In genomic region chr2:232268631-232269030, GRCh38 we compare ENCODE assay signal across 24 cellular contexts.
DNase-seq lines count a peak whose midpoint lies in the region; ATAC-seq, FAIRE-seq and TF ChIP-seq lines count a peak whose summit lies in the region.
"Had no signal": no experiment of that assay in that cellular context is flagged by ENCODE, and none has a peak within 500 bp of the region (broad histone marks: within the 10 kb centered on the region; RNA-seq: fewer than 3 reads in every experiment).

No MANE protein-coding gene starts in this region.

- no peaks in the 10 kb centered on the region for H3K27me3 Mint-ChIP-seq in naive thymus-derived CD8-positive, alpha-beta T cell
- H3K27me3 Mint-ChIP-seq in activated CD4-positive, alpha-beta memory T cell treated with anti-CD3 and anti-CD28 coated beads, Interleukin-2, amount 10 ng/mL, durations not matched to agents 7 days and 5 days: no peaks in the 10 kb centered on the region
- H3K27me3 Mint-ChIP-seq: CD4-positive, alpha-beta memory T cell; CD4-positive, CD25-positive, alpha-beta regulatory T cell had no signal

- H3K4me3 ChIP-seq in OCI-LY3 (ENCODE audit: low read length): no peak overlapping the region
- no peak overlapping the region for H3K4me3 ChIP-seq in bronchial epithelial cell (ENCODE audit: low read depth, low read length)
- H3K4me3 ChIP-seq in mesendoderm (ENCODE audit: low read length): no peak overlapping the region
- H3K4me3 ChIP-seq: BLaER1 had no signal

- CTCF ChIA-PET in activated CD4-positive, alpha-beta memory T cell treated with anti-CD3 and anti-CD28 coated beads, Interleukin-2, amount 10 ng/mL, durations not matched to agents 7 days and 5 days (lab: Charles Lee): interaction anchor here (0.9 kb wide), 1 partner anchor 24 kb away, joined by 4 read pairs; no protein-coding TSS in a partner anchor

- H3K4me2 ChIP-seq in OCI-LY3 (ENCODE audit: low read length) (peak overlapping the region; percentile 40), mesendoderm (ENCODE audit: low read length) (no peak overlapping the region)
- H3K4me2 ChIP-seq: BLaER1 had no signal

- no peak for TF ChIP-seq CTCF in OCI-LY3 (IDR thresholded peaks at IDR 0.05; ENCODE audit: low read depth, low read length)
- no peak for TF ChIP-seq CTCF in bronchial epithelial cell (IDR thresholded peaks at IDR 0.05; ENCODE audit: insufficient read depth, low read length, severe bottlenecking)

- H3K36me3 Mint-ChIP-seq in naive thymus-derived CD8-positive, alpha-beta T cell: peaks cover 0 to 31% (median 12%) of the 10 kb centered on the region in 3 donors
- H3K36me3 Mint-ChIP-seq in activated CD4-positive, alpha-beta memory T cell treated with anti-CD3 and anti-CD28 coated beads, Interleukin-2, amount 10 ng/mL, durations not matched to agents 7 days and 5 days (ENCODE audit: low read depth): no peaks in the 10 kb centered on the region

- H3K18ac ChIP-seq in mesendoderm (ENCODE audit: low read length): no peak overlapping the region

- H3K79me2 ChIP-seq in OCI-LY3 (ENCODE audit: low read length) (no peaks in the 10 kb centered on the region), mesendoderm (ENCODE audit: control insufficient read depth, insufficient read depth, low read length) (no peaks in the 10 kb centered on the region)

- no peak for DNase-seq in bronchial epithelial cell (ENCODE audit: low read depth)
- DNase-seq in mesendoderm: peak; percentile 70
- DNase-seq in naive thymus-derived CD8-positive, alpha-beta T cell: no peak
- DNase-seq in activated CD4-positive, alpha-beta memory T cell treated with anti-CD3 and anti-CD28 coated beads, Interleukin-2, amount 10 ng/mL, durations not matched to agents 7 days and 5 days: no peak
- no peak for DNase-seq in stimulated activated CD8-positive, alpha-beta memory T cell treated with anti-CD3 and anti-CD28 coated beads, Interleukin-4, amount 100 ng/mL, for 48 hours
- DNase-seq: 8988T; ACHN; BE2C; C1 segment of cervical spinal cord; CD4-positive, alpha-beta memory T cell; CD4-positive, CD25-positive, alpha-beta regulatory T cell; CD8-positive, alpha-beta memory T cell; COR-L47; DMS 273 treated with DMSO at 0.1 percent for 48 hours; DMS153; DMS53; DMS79 treated with DMSO at 0.1 percent for 48 hours; GF-D8 had no signal

- H3K36me3 ChIP-seq in OCI-LY3 (replicated peaks; ENCODE audit: low read depth, low read length): no peaks in the 10 kb centered on the region
- peaks cover 1% of the 10 kb centered on the region for H3K36me3 ChIP-seq in bronchial epithelial cell (ENCODE audit: control insufficient read depth, insufficient read depth, low read length)
- no peaks in the 10 kb centered on the region for H3K36me3 ChIP-seq in mesendoderm (ENCODE audit: control insufficient read depth, insufficient read depth, low read length)

- H4K8ac ChIP-seq in mesendoderm (ENCODE audit: low read depth, low read length): no peak overlapping the region

- peaks cover 0 to 14% (median 2%) of the 10 kb centered on the region in 4 donors for H3K4me1 Mint-ChIP-seq in naive thymus-derived CD8-positive, alpha-beta T cell
- H3K4me1 Mint-ChIP-seq in activated CD4-positive, alpha-beta memory T cell treated with anti-CD3 and anti-CD28 coated beads, Interleukin-2, amount 10 ng/mL, durations not matched to agents 7 days and 5 days: no peaks in the 10 kb centered on the region
- H3K4me1 Mint-ChIP-seq: CD14-positive monocyte; CD4-positive, alpha-beta memory T cell; CD8-positive, alpha-beta memory T cell had no signal

- H3K9me3 ChIP-seq in OCI-LY3 (ENCODE audit: insufficient read depth, low read length): no peaks in the 10 kb centered on the region
- H3K9me3 ChIP-seq: BE2C, BLaER1 had no signal

- no peak overlapping the region for H2AFZ ChIP-seq in OCI-LY3 (ENCODE audit: low read depth, low read length)

- no peak overlapping the region for H3K4ac ChIP-seq in mesendoderm (ENCODE audit: low read depth, low read length)

- no peak overlapping the region for H2BK5ac ChIP-seq in mesendoderm (ENCODE audit: low read length)

- H2AK5ac ChIP-seq in mesendoderm (ENCODE audit: low read length): no peak overlapping the region

- H2BK15ac ChIP-seq in mesendoderm (replicated peaks; ENCODE audit: low read depth): no peak overlapping the region

- peak overlapping the region in 1 of 10 donors; percentile 74 for H3K27ac Mint-ChIP-seq in naive thymus-derived CD8-positive, alpha-beta T cell
- H3K27ac Mint-ChIP-seq in activated CD4-positive, alpha-beta memory T cell treated with anti-CD3 and anti-CD28 coated beads, Interleukin-2, amount 10 ng/mL, durations not matched to agents 7 days and 5 days: no peak overlapping the region
- H3K27ac Mint-ChIP-seq: CD14-positive monocyte; CD4-positive, alpha-beta memory T cell had no signal

- peak; percentile 58 for FAIRE-seq in bronchial epithelial cell (lab: Jason Lieb, UNC)
- FAIRE-seq: A204.1, G401.6, GM19239 had no signal

- no peak overlapping the region for H3K23ac ChIP-seq in mesendoderm (ENCODE audit: low read length)

- H4K5ac ChIP-seq in mesendoderm (ENCODE audit: low read length): no peak overlapping the region

- H3K27ac ChIP-seq in OCI-LY3 (ENCODE audit: low read length) (no peak overlapping the region), mesendoderm (ENCODE audit: low read depth, low read length) (no peak overlapping the region)
- H3K27ac ChIP-seq: BLaER1 had no signal

- peaks cover 20% of the 10 kb centered on the region for H3K4me1 ChIP-seq in OCI-LY3 (ENCODE audit: low read length)
- no peaks in the 10 kb centered on the region for H3K4me1 ChIP-seq in mesendoderm (ENCODE audit: control insufficient read depth, low read depth, low read length)
- H3K4me1 ChIP-seq: BE2C, BLaER1 had no signal

- no peak overlapping the region for H3K4me3 Mint-ChIP-seq in naive thymus-derived CD8-positive, alpha-beta T cell
- no peak overlapping the region for H3K4me3 Mint-ChIP-seq in activated CD4-positive, alpha-beta memory T cell treated with anti-CD3 and anti-CD28 coated beads, Interleukin-2, amount 10 ng/mL, durations not matched to agents 7 days and 5 days
- H3K4me3 Mint-ChIP-seq: CD14-positive monocyte; CD4-positive, alpha-beta memory T cell; CD4-positive, CD25-positive, alpha-beta regulatory T cell; CD8-positive, alpha-beta memory T cell had no signal

- H3K9ac ChIP-seq in OCI-LY3 (ENCODE audit: low read length) (no peak overlapping the region), mesendoderm (ENCODE audit: low read length) (no peak overlapping the region)
- H3K9ac ChIP-seq: BLaER1 had no signal

- H3K79me1 ChIP-seq in mesendoderm (ENCODE audit: low read length): no peaks in the 10 kb centered on the region

- H3K56ac ChIP-seq in mesendoderm (ENCODE audit: low read length): no peak overlapping the region

- ATAC-seq in naive thymus-derived CD8-positive, alpha-beta T cell: no peak

- no CpG with 5 or more reads among the region's 2 CpGs for WGBS in mesendoderm (ENCODE audit: extremely low coverage, insufficient coverage, low lambda C conversion rate)

- H3K27me3 ChIP-seq in OCI-LY3 (ENCODE audit: low read depth, low read length) (no peaks in the 10 kb centered on the region), bronchial epithelial cell (ENCODE audit: control insufficient read depth, insufficient read depth, low read length) (no peaks in the 10 kb centered on the region), mesendoderm (ENCODE audit: insufficient read depth, low read length, poor library complexity) (no peaks in the 10 kb centered on the region)
- H3K27me3 ChIP-seq: BE2C, BLaER1 had no signal

- no peak overlapping the region for H2BK120ac ChIP-seq in mesendoderm (ENCODE audit: low read depth, low read length)

- peaks cover 3% of the 10 kb centered on the region; the same call in 1 of the 2 replicates for H4K20me1 ChIP-seq in OCI-LY3 (ENCODE audit: insufficient read depth, low read length)
- H4K20me1 ChIP-seq: BLaER1 had no signal

- POLR2A ChIA-PET in naive thymus-derived CD8-positive, alpha-beta T cell (lab: Charles Lee): interaction anchor here (1.7 kb wide), 1 partner anchor 16 kb away, joined by 3 read pairs; no protein-coding TSS in a partner anchor
- POLR2A ChIA-PET in activated CD4-positive, alpha-beta memory T cell treated with anti-CD3 and anti-CD28 coated beads, Interleukin-2, amount 10 ng/mL, durations not matched to agents 7 days and 5 days (lab: Charles Lee): no interaction called here

- no peaks in the 10 kb centered on the region for H3K9me3 Mint-ChIP-seq in naive thymus-derived CD8-positive, alpha-beta T cell
- no peaks in the 10 kb centered on the region for H3K9me3 Mint-ChIP-seq in activated CD4-positive, alpha-beta memory T cell treated with anti-CD3 and anti-CD28 coated beads, Interleukin-2, amount 10 ng/mL, durations not matched to agents 7 days and 5 days
- H3K9me3 Mint-ChIP-seq: CD14-positive monocyte; CD4-positive, alpha-beta memory T cell; CD4-positive, CD25-positive, alpha-beta regulatory T cell; CD8-positive, alpha-beta memory T cell had no signal
